ENCODE assay signal across 8 cellular contexts in the genomic region with DNA sequence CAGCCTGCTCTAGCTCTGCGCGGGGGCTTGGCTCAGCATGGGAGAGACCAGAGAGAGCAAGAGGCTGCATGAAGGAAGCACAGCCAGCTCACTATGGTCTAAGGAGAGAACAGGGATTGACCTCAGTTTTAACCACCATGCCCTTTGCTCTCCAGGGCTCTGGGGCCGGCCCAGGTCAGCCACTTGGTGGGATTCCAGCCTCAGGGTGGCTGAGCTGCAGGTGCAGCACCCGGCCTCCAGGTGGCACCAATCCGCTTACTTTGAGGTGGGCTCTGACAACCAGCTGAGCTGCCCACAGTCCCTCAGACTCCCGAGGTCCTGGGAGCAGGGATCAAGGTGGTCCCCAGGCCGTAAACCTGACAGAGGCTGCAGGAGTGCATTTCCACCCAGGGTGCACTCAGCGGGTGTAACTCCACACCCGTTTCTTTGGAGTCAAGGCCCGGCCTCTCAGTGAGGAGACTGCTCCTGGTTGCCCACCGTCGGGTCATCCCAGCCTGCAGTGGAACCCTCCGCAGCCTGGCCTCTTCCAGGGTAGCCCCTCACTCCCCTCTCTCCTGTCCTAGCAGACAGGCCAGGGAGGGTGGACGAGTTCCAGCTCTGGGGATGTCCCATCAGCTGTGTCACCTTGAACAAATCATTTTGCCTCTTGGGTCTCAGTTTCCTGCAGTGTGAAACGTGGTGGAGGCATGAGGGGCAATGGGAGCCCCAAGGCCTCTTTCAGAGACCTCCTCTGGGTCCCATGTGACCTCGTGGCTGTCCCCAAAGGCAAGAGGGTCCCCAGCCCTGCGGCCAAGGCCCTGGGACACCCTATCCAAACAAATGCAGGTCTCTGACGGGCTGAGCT. TPM values are rescaled to one million over a fixed set of nuclear protein-coding genes. Genes with fewer than 3 reads are reported as not detected.
A peak's percentile ranks its signal among the peaks of the same experiment; 100 is the strongest.
DNase-seq lines count a peak whose midpoint lies in the region; ATAC-seq and TF ChIP-seq lines count a peak whose summit lies in the region.

No MANE protein-coding gene starts in this region.

- peak; percentile 94 for TF ChIP-seq CTCF in coronary artery (IDR thresholded peaks at IDR 0.05)
- TF ChIP-seq CTCF in lung (IDR thresholded peaks at IDR 0.05; ENCODE audit: control extremely low read depth, extremely low read depth), result peak; percentile 60

- DNase-seq in SIG-M5 treated with dmso at 0.1 percent for 504 hours (lab: John Stamatoyannopoulos, UW; ENCODE audit: unreplicated experiment) (peak; percentile 52), SIG-M5 (lab: John Stamatoyannopoulos, UW) (no peak), NCI-H1048 (lab: John Stamatoyannopoulos, UW) (peak; percentile 58), coronary artery (ENCODE audit: low spot score) (no peak), lung (ENCODE audit: low spot score) (peak; percentile 42)
- DNase-seq in activated CD4-positive, alpha-beta T cell treated with anti-CD3 and anti-CD28 coated beads for 4 hours, result peak; percentile 42 to 53
- DNase-seq in stimulated activated CD8-positive, alpha-beta memory T cell treated with anti-CD3 and anti-CD28 coated beads, Interleukin-15, amount 100 ng/mL, for 24 hours (ENCODE audit: low read depth), result peak; percentile 21

- H3K4me1 ChIP-seq in lung (ENCODE audit: control insufficient read depth in 2 of 2, insufficient read depth in 2 of 2, low read length in 2 of 2), result peaks cover 0 to 2% of the 10 kb centered on the region in 2 donors

- H3K4me3 ChIP-seq in coronary artery, result peak overlapping the region; percentile 87
- no peak overlapping the region for H3K4me3 ChIP-seq in lung

- no peaks in the 10 kb centered on the region for H3K27me3 ChIP-seq in lung (ENCODE audit: control insufficient read depth, insufficient read depth)

- H3K27ac ChIP-seq in coronary artery, result peak overlapping the region; percentile 89 to 96
- H3K27ac ChIP-seq in lung (ENCODE audit: low read depth in 1 of 2, low read length in 1 of 2), result no peak overlapping the region

- ATAC-seq in lung (ENCODE audit: insufficient read depth, low FRiP score) (no peak), GM18868 (IDR thresholded peaks at IDR 0.05; ENCODE audit: unreplicated experiment) (no peak)

- 27 to 33% methylated on average over 18 of the region's 18 CpGs for WGBS in lung, 2 donors

- no peaks in the 10 kb centered on the region for H3K36me3 ChIP-seq in lung (ENCODE audit: control insufficient read depth in 2 of 2, insufficient read depth in 2 of 2, low read length in 2 of 2)

- H3K9me3 ChIP-seq in lung (ENCODE audit: control insufficient read depth in 2 of 2, insufficient read depth in 1 of 2, low read length in 1 of 2), result no peaks in the 10 kb centered on the region

RNA-seq across cellular contexts. Expression of a gene that starts 0.6 kb away (rescaled TPM):
- 1 to 10 TPM; 1.3 to 4.1 TPM for total RNA-seq in lung
- 1 to 10 TPM in 1 of 2 donors, under 1 TPM in 1; 0.57 to 1.3 TPM for polyA plus RNA-seq in lung

RNA-seq across cellular contexts. Expression of a gene that starts 32.6 kb away (rescaled TPM):
- 1 to 10 TPM; 4.5 to 6.9 TPM for total RNA-seq in lung
- 10 to 100 TPM in 1 of 2 donors, 1 to 10 TPM in 1; 2.9 to 14.0 TPM for polyA plus RNA-seq in lung

RNA-seq across cellular contexts. Expression of a gene that starts 48.5 kb away (rescaled TPM):
- 10 to 100 TPM; 27.8 to 82.0 TPM for total RNA-seq in lung
- polyA plus RNA-seq in lung, result 10 to 100 TPM; 43.6 to 54.0 TPM

Comparison
In these comparisons a context has a peak if more than half of its experiments do, and no peak if none do; other contexts are left out.
1. DNase-seq: peak in SIG-M5 treated with dmso at 0.1 percent for 504 hours (single experiment), NCI-H1048 (single experiment), activated CD4-positive, alpha-beta T cell treated with anti-CD3 and anti-CD28 coated beads for 4 hours (2 of 2), lung (single experiment) and stimulated activated CD8-positive, alpha-beta memory T cell treated with anti-CD3 and anti-CD28 coated beads, Interleukin-15, amount 100 ng/mL, for 24 hours (single experiment); none in SIG-M5 (single experiment) and coronary artery (single experiment).
2. H3K27ac ChIP-seq: peak in coronary artery (2 of 2); none in lung (0 of 2).